ENCODE assay signal across 18 cellular contexts in genomic region chr7:27714831-27715444, GRCh38. TPM values are rescaled to one million over a fixed set of nuclear protein-coding genes. Genes with fewer than 3 reads are reported as not detected.
DNase-seq lines count a peak whose midpoint lies in the region; ATAC-seq, FAIRE-seq and TF ChIP-seq lines count a peak whose summit lies in the region.
"Had no signal": no experiment of that assay in that cellular context is flagged by ENCODE, and none has a peak within 500 bp of the region (broad histone marks: within the 10 kb centered on the region; RNA-seq: fewer than 3 reads in every experiment).

No MANE protein-coding gene starts in this region.

- in situ Hi-C loops in IMR-90 (cut with MboI; ENCODE audit: low sequenced_read_pairs) = no loop called here
- in situ Hi-C loops in brain microvascular endothelial cell (cut with HindIII; ENCODE audit: low pct_ligation_motif_present, low sequenced_read_pairs) = no loop called here

- H2BK5ac ChIP-seq in IMR-90 (ENCODE audit: low read depth, low read length, poor library complexity, severe bottlenecking) = no peak overlapping the region

- H3K27ac ChIP-seq in IMR-90 (ENCODE audit: insufficient read depth, low read length) = no peak overlapping the region
- peak overlapping the region; percentile 73 for H3K27ac ChIP-seq in brain microvascular endothelial cell
- no peak overlapping the region for H3K27ac ChIP-seq in keratinocyte (ENCODE audit: control insufficient read depth, insufficient read depth, low read length)
- no peak overlapping the region for H3K27ac ChIP-seq in kidney (ENCODE audit: low read depth in 2 of 2, low read length in 2 of 2)
- H3K27ac ChIP-seq: uterus had no signal

- H3K4me1 Mint-ChIP-seq in natural killer cell = no peaks in the 10 kb centered on the region

- H2BK20ac ChIP-seq in IMR-90 (ENCODE audit: low read depth, low read length) = no peak overlapping the region

- H3K4me1 ChIP-seq in IMR-90 (ENCODE audit: control insufficient read depth, insufficient read depth, low read length) (peaks cover 2% of the 10 kb centered on the region; the same call in 1 of the 2 replicates), keratinocyte (ENCODE audit: control insufficient read depth, extremely low read depth, insufficient read depth, low read length) (no peaks in the 10 kb centered on the region), kidney (ENCODE audit: control insufficient read depth in 1 of 2, insufficient read depth in 1 of 2, low read depth in 1 of 2, low read length in 2 of 2) (no peaks in the 10 kb centered on the region)
- H3K4me1 ChIP-seq: uterus had no signal

- WGBS in IMR-90 (ENCODE audit: extremely low coverage in 2 of 2, insufficient read length in 1 of 2), 2 experiments = no CpG with 5 or more reads among the region's 4 CpGs

- peak; percentile 24; the same call in 1 of the 2 replicates for ATAC-seq in IMR-90 (ENCODE audit: low read depth)
- ATAC-seq in natural killer cell = no peak

- H3K23ac ChIP-seq in IMR-90 (ENCODE audit: low read depth, low read length) = no peak overlapping the region

- TF ChIP-seq CTCF in IMR-90 (conservative IDR thresholded peaks at IDR 0.05; ENCODE audit: low read depth, low read length) = no peak
- no peak for TF ChIP-seq CTCF in brain microvascular endothelial cell (IDR thresholded peaks at IDR 0.05; ENCODE audit: low read depth, low read length, missing control alignments)
- no peak for TF ChIP-seq CTCF in keratinocyte (optimal IDR thresholded peaks at IDR 0.05 in 1 of 3, IDR thresholded peaks at IDR 0.05 in 1 of 3, conservative IDR thresholded peaks at IDR 0.05 in 1 of 3; ENCODE audit: extremely low read depth in 1 of 3, insufficient read depth in 2 of 3, low read length in 3 of 3)
- TF ChIP-seq CTCF in natural killer cell (IDR thresholded peaks at IDR 0.05) = no peak
- no peak for TF ChIP-seq CTCF in kidney (IDR thresholded peaks at IDR 0.05; ENCODE audit: borderline replicate concordance, extremely low read depth, insufficient read depth)

- H4K20me1 ChIP-seq in IMR-90 (ENCODE audit: insufficient read depth, low read length) = no peaks in the 10 kb centered on the region
- H4K20me1 ChIP-seq in keratinocyte (ENCODE audit: control insufficient read depth, extremely low read depth, insufficient read depth, low read length) = no peaks in the 10 kb centered on the region

- DNase-seq in IMR-90 = peak; percentile 66
- DNase-seq in brain microvascular endothelial cell = peak; percentile 79
- DNase-seq in keratinocyte (ENCODE audit: low read depth, low spot score) = no peak
- DNase-seq in stromal cell of bone marrow (ENCODE audit: low read depth) = peak; percentile 31
- no peak for DNase-seq in natural killer cell
- no peak for DNase-seq in head of caudate nucleus
- no peak for DNase-seq in kidney
- DNase-seq: central memory CD4-positive, alpha-beta T cell; NCI-H1436; NCI-H2171; NCI-H774; OCI-M1; stimulated activated CD4-positive, alpha-beta T cell treated with anti-CD3 and anti-CD28 coated beads, Interleukin-4, amount 100 ng/mL, for 24 hours; T-helper 9 cell; uterus had no signal

- FAIRE-seq in keratinocyte (lab: Jason Lieb, UNC) (no peak), kidney (lab: Jason Lieb, UNC) (no peak)
- FAIRE-seq: GM12892, HTR-8/SVneo had no signal

- H3K4me2 ChIP-seq in IMR-90 (ENCODE audit: low read depth, low read length) = peak overlapping the region; percentile 11; the same call in 1 of the 2 replicates
- no peak overlapping the region for H3K4me2 ChIP-seq in keratinocyte (ENCODE audit: control insufficient read depth, extremely low read depth, insufficient read depth, low read depth, low read length)

- no peaks in the 10 kb centered on the region for H3K36me3 Mint-ChIP-seq in natural killer cell

- H3K4me3 Mint-ChIP-seq in natural killer cell = no peak overlapping the region
- H3K4me3 Mint-ChIP-seq: B cell had no signal

- POLR2A ChIA-PET in IMR-90 (lab: Charles Lee; ENCODE audit: unreplicated experiment) = no interaction called here

- no peaks in the 10 kb centered on the region for H3K79me1 ChIP-seq in IMR-90 (ENCODE audit: low read depth in 1 of 2, low read length in 2 of 2)

- no peak overlapping the region for H4K91ac ChIP-seq in IMR-90 (ENCODE audit: insufficient read depth, low read depth, low read length)

- H2AK5ac ChIP-seq in IMR-90 (ENCODE audit: low read depth, low read length) = no peak overlapping the region

- H3K56ac ChIP-seq in IMR-90 (ENCODE audit: extremely low read depth, insufficient read depth, low read length) = no peak overlapping the region

- no TSS peak for BruUV-seq in IMR-90 (replicated peaks; lab: Mats Ljungman, UMichigan)

- H3K27me3 Mint-ChIP-seq in natural killer cell (ENCODE audit: low read depth in 2 of 2) = peaks cover 15% of the 10 kb centered on the region in 2 donors

- H2AFZ ChIP-seq in IMR-90 (replicated peaks; ENCODE audit: low read length, poor library complexity) (no peak overlapping the region), keratinocyte (ENCODE audit: control insufficient read depth, low read length) (peak overlapping the region; percentile 25)

- H3K4me3 ChIP-seq in IMR-90 (ENCODE audit: insufficient read depth, low read depth, low read length) (no peak overlapping the region), brain microvascular endothelial cell (ENCODE audit: low read depth, low read length) (no peak overlapping the region), keratinocyte (ENCODE audit: control insufficient read depth in 2 of 3, extremely low read depth in 1 of 3, insufficient read depth in 2 of 3, low read depth in 1 of 3, low read length in 3 of 3) (no peak overlapping the region), kidney (ENCODE audit: low read length in 2 of 2) (no peak overlapping the region)
- H3K4me3 ChIP-seq: uterus had no signal

- H3K27ac Mint-ChIP-seq in natural killer cell = no peak overlapping the region
- H3K27ac Mint-ChIP-seq: B cell had no signal

- no peak for TF ChIP-seq RAD21 in IMR-90 (IDR thresholded peaks at IDR 0.05; ENCODE audit: low read length)

- CTCF ChIA-PET in IMR-90 (lab: Yijun Ruan, JAX) = no interaction called here

- dilution Hi-C loops in IMR-90 (cut with HindIII; ENCODE audit: low sequenced_read_pairs, unreplicated experiment) (no loop called here), keratinocyte (cut with MboI; ENCODE audit: extremely low pct_ligation_motif_present, low sequenced_read_pairs) (no loop called here)

- H3K27me3 ChIP-seq in IMR-90 (ENCODE audit: control insufficient read depth, insufficient read depth, low read length) = no peaks in the 10 kb centered on the region
- H3K27me3 ChIP-seq in brain microvascular endothelial cell (replicated peaks) = no peaks in the 10 kb centered on the region
- no peaks in the 10 kb centered on the region for H3K27me3 ChIP-seq in keratinocyte (ENCODE audit: control insufficient read depth, extremely low read depth, insufficient read depth, low read length)
- H3K27me3 ChIP-seq: uterus had no signal

- H4K5ac ChIP-seq in IMR-90 (ENCODE audit: low read depth, low read length) = no peak overlapping the region

- no peak overlapping the region for H4K8ac ChIP-seq in IMR-90 (ENCODE audit: low read depth in 2 of 2, low read length in 2 of 2)

- H3K79me2 ChIP-seq in keratinocyte (ENCODE audit: control insufficient read depth, insufficient read depth, low read length) = no peaks in the 10 kb centered on the region

- intact Hi-C loops in IMR-90 (cut with micrococcal nuclease) = no loop called here
- intact Hi-C loops in natural killer cell (cut with micrococcal nuclease) = no loop called here
- intact Hi-C loops in head of caudate nucleus (cut with DNase I) = no loop called here
- intact Hi-C loops in kidney (cut with DNase I) = no loop called here

- H2AK9ac ChIP-seq in IMR-90 (replicated peaks; ENCODE audit: low read depth, low read length, poor library complexity) = no peak overlapping the region

- H2BK120ac ChIP-seq in IMR-90 (ENCODE audit: low read depth, low read length) = no peak overlapping the region

- H3K18ac ChIP-seq in IMR-90 (ENCODE audit: low read depth, low read length) = no peak overlapping the region; the same call in 1 of the 2 replicates

- H3K9me1 ChIP-seq in IMR-90 (ENCODE audit: insufficient read depth, low read length) (no peaks in the 10 kb centered on the region), keratinocyte (ENCODE audit: control insufficient read depth, extremely low read depth, insufficient read depth, low read length) (no peaks in the 10 kb centered on the region)

- no peaks in the 10 kb centered on the region for H3K9me3 Mint-ChIP-seq in natural killer cell

- no peak overlapping the region for H2BK15ac ChIP-seq in IMR-90 (ENCODE audit: low read depth, low read length)

- H3K9ac ChIP-seq in IMR-90 (ENCODE audit: low read depth, low read length) = no peak overlapping the region
- no peak overlapping the region for H3K9ac ChIP-seq in keratinocyte (ENCODE audit: control insufficient read depth, extremely low read depth, insufficient read depth, low read length)
- no peak overlapping the region for H3K9ac ChIP-seq in kidney (ENCODE audit: low read length in 2 of 2)

- no peak overlapping the region for H3K4ac ChIP-seq in IMR-90 (ENCODE audit: low read depth, low read length)

- no peak overlapping the region for H3K14ac ChIP-seq in IMR-90 (replicated peaks; ENCODE audit: low read depth, low read length)

- no peak for TF ChIP-seq POLR2A in IMR-90 (IDR thresholded peaks at IDR 0.05; ENCODE audit: low read depth, low read length)

- H3K36me3 ChIP-seq in IMR-90 (ENCODE audit: control insufficient read depth, insufficient read depth, low read length) = no peaks in the 10 kb centered on the region
- H3K36me3 ChIP-seq in brain microvascular endothelial cell (replicated peaks) = no peaks in the 10 kb centered on the region
- H3K36me3 ChIP-seq in keratinocyte (ENCODE audit: control insufficient read depth in 2 of 2, extremely low read depth in 1 of 2, insufficient read depth in 2 of 2, low read length in 2 of 2) = no peaks in the 10 kb centered on the region
- H3K36me3 ChIP-seq in kidney (ENCODE audit: control insufficient read depth in 1 of 2, insufficient read depth in 2 of 2, low read length in 2 of 2) = no peaks in the 10 kb centered on the region
- H3K36me3 ChIP-seq: uterus had no signal

- no peaks in the 10 kb centered on the region for H3K9me3 ChIP-seq in IMR-90 (ENCODE audit: control insufficient read depth, insufficient read depth, low read length)
- H3K9me3 ChIP-seq in keratinocyte (ENCODE audit: control insufficient read depth, low read depth, low read length) = no peaks in the 10 kb centered on the region
- no peaks in the 10 kb centered on the region for H3K9me3 ChIP-seq in kidney (ENCODE audit: control insufficient read depth in 1 of 2, low read length in 2 of 2)
- H3K9me3 ChIP-seq: uterus had no signal

RNA-seq across cellular contexts. Expression of gene TAX1BP1, which starts 25.0 kb away (rescaled TPM):
- total RNA-seq in IMR-90 (2012; rRNA removed) (52.7 and 68.9 TPM in 2 replicates), natural killer cell (100 to 1,000 TPM; 135 to 158 (median 150) TPM), kidney (113 TPM)
- polyA plus RNA-seq in IMR-90 (2012; rRNA removed) (46.0 and 49.0 TPM in 2 replicates), keratinocyte (60.6 to 119 TPM (median 102 TPM) in 3 replicates), kidney (ENCODE audit: insufficient read depth, low read depth, low replicate concordance) (88.4 TPM)
- 17.2 and 19.7 TPM in 2 replicates for polyA plus RNA-seq in IMR-90 (2012; cell fraction: cytosol; rRNA removed)
- polyA plus RNA-seq in IMR-90 (2012; cell fraction: nucleus; rRNA removed; ENCODE audit: low replicate concordance) = 7.7 and 44.0 TPM in 2 replicates
- 464 TPM for polyA plus RNA-seq in keratinocyte (2011; ENCODE audit: low read depth)
- polyA plus RNA-seq in keratinocyte (2011; cell fraction: cytosol; rRNA removed) = 47.7 and 92.1 TPM in 2 replicates
- polyA plus RNA-seq in keratinocyte (2011; cell fraction: nucleus; rRNA removed) = 62.9 and 76.2 TPM in 2 replicates
- polyA plus RNA-seq in keratinocyte (2012; ENCODE audit: low replicate concordance) = 62.5 and 91.4 TPM in 2 replicates
- 76.4 to 107 TPM (median 99.7 TPM) in 3 replicates for polyA minus RNA-seq in keratinocyte
- 51.8 TPM for polyA minus RNA-seq in keratinocyte (2011; cell fraction: cytosol; rRNA and poly(A)+ RNA removed)
- polyA minus RNA-seq in keratinocyte (2011; cell fraction: nucleus; rRNA and poly(A)+ RNA removed) = 59.6 and 107 TPM in 2 replicates

RNA-seq across cellular contexts. Expression of gene HIBADH, which starts 52.3 kb away (rescaled TPM):
- total RNA-seq in IMR-90 (2012; rRNA removed) (36.6 and 45.5 TPM in 2 replicates), natural killer cell (1 to 10 TPM; 8.0 to 9.9 (median 8.1) TPM), kidney (42.6 TPM)
- polyA plus RNA-seq in IMR-90 (2012; rRNA removed) (43.9 and 52.5 TPM in 2 replicates), keratinocyte (29.5 to 42.6 TPM (median 40.3 TPM) in 3 replicates), kidney (ENCODE audit: insufficient read depth, low read depth, low replicate concordance) (160 TPM)
- 19.4 and 29.9 TPM in 2 replicates for polyA plus RNA-seq in IMR-90 (2012; cell fraction: cytosol; rRNA removed)
- 4.4 and 19.8 TPM in 2 replicates for polyA plus RNA-seq in IMR-90 (2012; cell fraction: nucleus; rRNA removed; ENCODE audit: low replicate concordance)
- polyA plus RNA-seq in keratinocyte (2011; ENCODE audit: low read depth) = 19.7 TPM
- polyA plus RNA-seq in keratinocyte (2011; cell fraction: cytosol; rRNA removed) = 33.4 and 54.3 TPM in 2 replicates
- 26.8 and 26.9 TPM in 2 replicates for polyA plus RNA-seq in keratinocyte (2011; cell fraction: nucleus; rRNA removed)
- polyA plus RNA-seq in keratinocyte (2012; ENCODE audit: low replicate concordance) = 16.7 and 22.9 TPM in 2 replicates
- 7.4 to 20.5 TPM (median 13.1 TPM) in 3 replicates for polyA minus RNA-seq in keratinocyte
- 11.9 TPM for polyA minus RNA-seq in keratinocyte (2011; cell fraction: cytosol; rRNA and poly(A)+ RNA removed)
- polyA minus RNA-seq in keratinocyte (2011; cell fraction: nucleus; rRNA and poly(A)+ RNA removed) = 3.5 and 11.3 TPM in 2 replicates

Comparison
In these comparisons a context has a peak if more than half of its experiments do, and no peak if none do; other contexts are left out.
1. DNase-seq: peak in IMR-90 (single experiment), brain microvascular endothelial cell (single experiment) and stromal cell of bone marrow (single experiment); none in keratinocyte (single experiment), natural killer cell (single experiment), head of caudate nucleus (0 of 42) and kidney (single experiment).